Comparison of ENCODE assay signal across 19 cellular contexts in genomic region chr17:13563916-13564315, GRCh38. TPM values are rescaled to one million over a fixed set of nuclear protein-coding genes. Genes with fewer than 3 reads are reported as not detected.
A peak's percentile ranks its signal among the peaks of the same experiment; 100 is the strongest.
DNase-seq lines count a peak whose midpoint lies in the region; ATAC-seq, FAIRE-seq and TF ChIP-seq lines count a peak whose summit lies in the region.
"Had no signal": no experiment of that assay in that cellular context is flagged by ENCODE, and none has a peak within 500 bp of the region (broad histone marks: within the 10 kb centered on the region; RNA-seq: fewer than 3 reads in every experiment).

No MANE protein-coding gene starts in this region.

- H3K79me2 ChIP-seq in fibroblast of lung (ENCODE audit: control insufficient read depth, insufficient read depth, low read length) (peaks cover 24% of the 10 kb centered on the region), smooth muscle cell (ENCODE audit: low read depth) (peaks cover 32% of the 10 kb centered on the region), neural progenitor cell (ENCODE audit: low read depth) (no peaks in the 10 kb centered on the region)

- H3K36me3 ChIP-seq in IMR-90 (ENCODE audit: control insufficient read depth, insufficient read depth, low read length) (peaks cover 2% of the 10 kb centered on the region; the same call in 1 of the 2 replicates), fibroblast of lung (ENCODE audit: control insufficient read depth, insufficient read depth, low read length) (no peaks in the 10 kb centered on the region), smooth muscle cell (ENCODE audit: low read depth) (no peaks in the 10 kb centered on the region), neural progenitor cell (no peaks in the 10 kb centered on the region)
- H3K36me3 ChIP-seq: BLaER1 had no signal

- H3K27me3 Mint-ChIP-seq in neural progenitor cell (ENCODE audit: insufficient read depth, low read depth): no peaks in the 10 kb centered on the region
- H3K27me3 Mint-ChIP-seq: IgD-negative memory B cell had no signal

- H2BK120ac ChIP-seq in IMR-90 (ENCODE audit: low read depth, low read length): no peak overlapping the region

- 14% methylated on average over 2 of the region's 2 CpGs for WGBS in A549 (ENCODE audit: missing lambda C conversion rate)
- no CpG with 5 or more reads among the region's 2 CpGs for WGBS in IMR-90 (ENCODE audit: extremely low coverage in 2 of 2, insufficient read length in 1 of 2), 2 experiments
- WGBS in smooth muscle cell (ENCODE audit: low lambda C conversion rate): 22% methylated on average over 2 of the region's 2 CpGs

- H3K27ac ChIP-seq in A549 (no peak overlapping the region), IMR-90 (ENCODE audit: insufficient read depth, low read length) (no peak overlapping the region), fibroblast of lung (ENCODE audit: insufficient read depth, low read length) (no peak overlapping the region), smooth muscle cell (ENCODE audit: low read depth) (peak overlapping the region; percentile 94), neural progenitor cell (no peak overlapping the region)
- H3K27ac ChIP-seq: 22Rv1, BLaER1, HL-60 had no signal

- in situ Hi-C loops in IMR-90 (cut with MboI; ENCODE audit: low sequenced_read_pairs): no loop called here

- H2BK20ac ChIP-seq in IMR-90 (ENCODE audit: low read depth, low read length): no peak overlapping the region

- no peak overlapping the region for H3K14ac ChIP-seq in IMR-90 (replicated peaks; ENCODE audit: low read depth, low read length)

- H2AFZ ChIP-seq in IMR-90 (replicated peaks; ENCODE audit: low read length, poor library complexity) (no peak overlapping the region), fibroblast of lung (ENCODE audit: low read length) (no peak overlapping the region), smooth muscle cell (ENCODE audit: low read depth) (no peak overlapping the region), neural progenitor cell (replicated peaks) (no peak overlapping the region)

- peaks cover 11% of the 10 kb centered on the region; the same call in 1 of the 3 replicates for H3K4me1 ChIP-seq in A549
- peaks cover 22% of the 10 kb centered on the region for H3K4me1 ChIP-seq in IMR-90 (ENCODE audit: control insufficient read depth, insufficient read depth, low read length)
- H3K4me1 ChIP-seq in fibroblast of lung (ENCODE audit: control insufficient read depth, extremely low read depth, insufficient read depth, low read length): peaks cover 13% of the 10 kb centered on the region
- H3K4me1 ChIP-seq in smooth muscle cell (ENCODE audit: low read depth): peaks cover 35% of the 10 kb centered on the region
- H3K4me1 ChIP-seq in neural progenitor cell: no peaks in the 10 kb centered on the region

- peak overlapping the region; percentile 29 for H2BK5ac ChIP-seq in IMR-90 (ENCODE audit: low read depth, low read length, poor library complexity, severe bottlenecking)

- H2AK9ac ChIP-seq in IMR-90 (replicated peaks; ENCODE audit: low read depth, low read length, poor library complexity): no peak overlapping the region

- H3K4me2 ChIP-seq in A549 (no peak overlapping the region), IMR-90 (ENCODE audit: low read depth, low read length) (no peak overlapping the region), fibroblast of lung (ENCODE audit: extremely low read depth, insufficient read depth, low read length) (peak overlapping the region; percentile 20), smooth muscle cell (peak overlapping the region; percentile 73), neural progenitor cell (no peak overlapping the region)
- H3K4me2 ChIP-seq: BLaER1 had no signal

- dilution Hi-C loops in IMR-90 (cut with HindIII; ENCODE audit: low sequenced_read_pairs, unreplicated experiment): no loop called here

- H3K4me3 ChIP-seq in A549 (no peak overlapping the region), IMR-90 (ENCODE audit: insufficient read depth, low read depth, low read length) (no peak overlapping the region), fibroblast of lung (replicated peaks in 1 of 4; ENCODE audit: control extremely low read depth in 1 of 4, insufficient read depth in 1 of 4, low read depth in 3 of 4, low read length in 4 of 4) (no peak overlapping the region), smooth muscle cell (no peak overlapping the region), neural progenitor cell (no peak overlapping the region)
- H3K4me3 ChIP-seq: BLaER1 had no signal

- TF ChIP-seq POLR2A in A549 (IDR thresholded peaks at IDR 0.05; ENCODE audit: low read length) (no peak), IMR-90 (IDR thresholded peaks at IDR 0.05; ENCODE audit: low read depth, low read length) (no peak)

- intact Hi-C loops in IMR-90 (cut with micrococcal nuclease): no loop called here

- CTCF ChIA-PET in A549 (lab: Yijun Ruan, JAX): interaction anchor here (0.6 to 2.2 kb wide), 4 partner anchors 20 to 1363 kb away, joined by 3 to 5 read pairs (median 3); no protein-coding TSS in a partner anchor
- CTCF ChIA-PET in IMR-90 (lab: Yijun Ruan, JAX): no interaction called here

- H3K4ac ChIP-seq in IMR-90 (ENCODE audit: low read depth, low read length): no peak overlapping the region

- no peak overlapping the region for H3K56ac ChIP-seq in IMR-90 (ENCODE audit: extremely low read depth, insufficient read depth, low read length)

- H4K20me1 ChIP-seq in IMR-90 (ENCODE audit: insufficient read depth, low read length) (no peaks in the 10 kb centered on the region), fibroblast of lung (ENCODE audit: control insufficient read depth, extremely low read depth, insufficient read depth, low read length) (no peaks in the 10 kb centered on the region), smooth muscle cell (ENCODE audit: low read depth) (no peaks in the 10 kb centered on the region), neural progenitor cell (ENCODE audit: low read depth) (no peaks in the 10 kb centered on the region)

- peaks cover 11% of the 10 kb centered on the region for H3K36me3 Mint-ChIP-seq in neural progenitor cell
- H3K36me3 Mint-ChIP-seq: CD14-positive monocyte; CD4-positive, alpha-beta memory T cell; IgD-negative memory B cell had no signal

- H3K27ac Mint-ChIP-seq in neural progenitor cell: no peak overlapping the region
- H3K27ac Mint-ChIP-seq: CD14-positive monocyte; CD4-positive, alpha-beta memory T cell; H9; IgD-negative memory B cell had no signal

- H4K91ac ChIP-seq in IMR-90 (ENCODE audit: insufficient read depth, low read depth, low read length): no peak overlapping the region

- H3K23ac ChIP-seq in IMR-90 (ENCODE audit: low read depth, low read length): no peak overlapping the region; the same call in 1 of the 2 replicates

- H3K9me3 ChIP-seq in A549 (no peaks in the 10 kb centered on the region), IMR-90 (ENCODE audit: control insufficient read depth, insufficient read depth, low read length) (peaks cover 5% of the 10 kb centered on the region), fibroblast of lung (ENCODE audit: control insufficient read depth, insufficient read depth, low read depth, low read length) (no peaks in the 10 kb centered on the region), smooth muscle cell (replicated peaks; ENCODE audit: low read depth) (no peaks in the 10 kb centered on the region), neural progenitor cell (ENCODE audit: low read depth) (no peaks in the 10 kb centered on the region)

- H3K4me3 Mint-ChIP-seq in neural progenitor cell: no peak overlapping the region
- H3K4me3 Mint-ChIP-seq: CD14-positive monocyte; CD4-positive, alpha-beta memory T cell; H9; IgD-negative memory B cell had no signal

- H3K4me1 Mint-ChIP-seq in neural progenitor cell: peaks cover 6% of the 10 kb centered on the region
- H3K4me1 Mint-ChIP-seq: IgD-negative memory B cell had no signal

- DNase-seq in A549 (ENCODE audit: low read depth in 1 of 2, low spot score in 1 of 2) (no peak), IMR-90 (no peak), fibroblast of lung (ENCODE audit: low read depth in 2 of 2) (peak in 1 of 2 donors; percentile 47), smooth muscle cell (lab: John Stamatoyannopoulos, UW; ENCODE audit: unreplicated experiment) (no peak), neural progenitor cell (ENCODE audit: low spot score) (no peak), GM10266 (ENCODE audit: extremely low spot score) (no peak)
- DNase-seq: CD4-positive, alpha-beta memory T cell; DMS153; DMS79; GDM1; H9 had no signal

- no peak overlapping the region for H4K5ac ChIP-seq in IMR-90 (ENCODE audit: low read depth, low read length)

- H3K79me1 ChIP-seq in IMR-90 (ENCODE audit: low read depth in 1 of 2, low read length in 2 of 2): peaks cover 36 to 61% of the 10 kb centered on the region in 2 experiments

- TF ChIP-seq CTCF in A549 (IDR thresholded peaks at IDR 0.05): no peak
- no peak for TF ChIP-seq CTCF in IMR-90 (conservative IDR thresholded peaks at IDR 0.05; ENCODE audit: low read depth, low read length)
- TF ChIP-seq CTCF in fibroblast of lung (conservative IDR thresholded peaks at IDR 0.05 in 1 of 2, IDR thresholded peaks at IDR 0.05 in 1 of 2; ENCODE audit: low read depth in 1 of 2, low read length in 2 of 2): no peak
- no peak for TF ChIP-seq CTCF in smooth muscle cell (IDR thresholded peaks at IDR 0.05; ENCODE audit: borderline replicate concordance, insufficient read depth, poor library complexity, severe bottlenecking)
- TF ChIP-seq CTCF in neural progenitor cell (IDR thresholded peaks at IDR 0.05): no peak
- TF ChIP-seq CTCF in GM10266 (IDR thresholded peaks at IDR 0.05; ENCODE audit: control insufficient read depth, insufficient read depth, low read depth, missing control alignments): no peak

- H3K27me3 ChIP-seq in IMR-90 (ENCODE audit: control insufficient read depth, insufficient read depth, low read length) (no peaks in the 10 kb centered on the region), fibroblast of lung (ENCODE audit: control insufficient read depth, insufficient read depth, low read length) (no peaks in the 10 kb centered on the region), smooth muscle cell (ENCODE audit: low read depth) (no peaks in the 10 kb centered on the region), neural progenitor cell (no peaks in the 10 kb centered on the region)
- H3K27me3 ChIP-seq: BLaER1 had no signal

- no peak overlapping the region for H2BK15ac ChIP-seq in IMR-90 (ENCODE audit: low read depth, low read length)

- H4K8ac ChIP-seq in IMR-90 (ENCODE audit: low read depth in 2 of 2, low read length in 2 of 2): peak overlapping the region; percentile 1 to 72; a peak in 2 of 4 replicates

- peaks cover 18% of the 10 kb centered on the region for H3K9me3 Mint-ChIP-seq in neural progenitor cell
- H3K9me3 Mint-ChIP-seq: IgD-negative memory B cell had no signal

- TF ChIP-seq RAD21 in A549 (conservative IDR thresholded peaks at IDR 0.05 in 1 of 2, IDR thresholded peaks at IDR 0.05 in 1 of 2): no peak
- TF ChIP-seq RAD21 in IMR-90 (IDR thresholded peaks at IDR 0.05; ENCODE audit: low read length): no peak

- TF ChIP-seq EP300 in A549 (IDR thresholded peaks at IDR 0.05): no peak

- H2AK5ac ChIP-seq in IMR-90 (ENCODE audit: low read depth, low read length): no peak overlapping the region

- FAIRE-seq in A549 (lab: Jason Lieb, UNC): peak; percentile 36
- FAIRE-seq: H1 had no signal

- no peak for ATAC-seq in A549
- ATAC-seq in IMR-90 (ENCODE audit: low read depth): no peak
- ATAC-seq in GM21390 (IDR thresholded peaks at IDR 0.05; ENCODE audit: unreplicated experiment): no peak

- H3K9ac ChIP-seq in IMR-90 (ENCODE audit: low read depth, low read length) (no peak overlapping the region), fibroblast of lung (ENCODE audit: insufficient read depth, low read length) (no peak overlapping the region), smooth muscle cell (ENCODE audit: low read depth) (no peak overlapping the region), neural progenitor cell (no peak overlapping the region)
- H3K9ac ChIP-seq: BLaER1 had no signal

- peaks cover 15% of the 10 kb centered on the region; the same call in 1 of the 2 replicates for H3K9me1 ChIP-seq in IMR-90 (ENCODE audit: insufficient read depth, low read length)

- H3K18ac ChIP-seq in IMR-90 (ENCODE audit: low read depth, low read length): no peak overlapping the region

- POLR2A ChIA-PET in A549 (lab: Yijun Ruan, JAX): no interaction called here
- POLR2A ChIA-PET in IMR-90 (lab: Charles Lee; ENCODE audit: unreplicated experiment): no interaction called here

- BruUV-seq in IMR-90 (replicated peaks; lab: Mats Ljungman, UMichigan): no TSS peak

- H3F3A ChIP-seq in smooth muscle cell (ENCODE audit: low read depth): peaks cover 25% of the 10 kb centered on the region
- no peaks in the 10 kb centered on the region for H3F3A ChIP-seq in neural progenitor cell (ENCODE audit: low read depth)

RNA-seq across cellular contexts. Expression of gene HS3ST3A1, which starts 37.8 kb away (rescaled TPM):
- polyA plus RNA-seq in A549 (2011; rRNA removed) (0.15 TPM in 1 of 2 replicates, not detected in the other), A549 (2017; fragmentation: RNase III; extraction: RNeasy Plus Mini Kit Qiagen cat#74134 plus additional on column Dnase treatment) (0.04 to 0.17 TPM in 2 of 3 replicates, not detected in the other), IMR-90 (2012; rRNA removed) (8.8 and 11.9 TPM in 2 replicates), fibroblast of lung (2.4 and 13.1 TPM in 2 replicates), smooth muscle cell (24.2 and 25.1 TPM in 2 replicates)
- not detected in 2 replicates for polyA plus RNA-seq in A549 (2012; cell fraction: cytosol; rRNA removed)
- polyA plus RNA-seq in A549 (2012; cell fraction: nucleus; rRNA removed): 0.13 TPM in 1 of 2 replicates, not detected in the other
- polyA minus RNA-seq in A549 (2011; rRNA and poly(A)+ RNA removed): not detected in 2 replicates
- total RNA-seq in IMR-90 (2012; rRNA removed) (7.5 and 9.0 TPM in 2 replicates), fibroblast of lung (28.5 and 48.7 TPM in 2 replicates), smooth muscle cell (18.0 and 19.5 TPM in 2 replicates), neural progenitor cell (ENCODE audit: low replicate concordance) (3.0 and 8.4 TPM in 2 replicates)
- 4.1 and 14.2 TPM in 2 replicates for polyA plus RNA-seq in IMR-90 (2012; cell fraction: cytosol; rRNA removed)
- 16.3 and 27.2 TPM in 2 replicates for polyA plus RNA-seq in IMR-90 (2012; cell fraction: nucleus; rRNA removed; ENCODE audit: low replicate concordance)
- polyA plus RNA-seq in fibroblast of lung (2012): 3.3 and 25.2 TPM in 2 replicates
- polyA minus RNA-seq in fibroblast of lung (ENCODE audit: low replicate concordance): 1.2 and 4.0 TPM in 2 replicates
- total RNA-seq: A673 had no signal
- polyA plus RNA-seq: CD14-positive monocyte had no signal

Comparison
In these comparisons a context has a peak if more than half of its experiments do, and no peak if none do; other contexts are left out.
1. H3K4me2 ChIP-seq: peak in fibroblast of lung (single experiment) and smooth muscle cell (single experiment); none in A549 (single experiment), IMR-90 (single experiment) and neural progenitor cell (single experiment).